In genomic region chr17:6691958-6692357, GRCh38 we compare ENCODE assay signal across 10 cellular contexts. TPM values are rescaled to one million over a fixed set of nuclear protein-coding genes. Genes with fewer than 3 reads are reported as not detected.
"Had no signal": no experiment of that assay in that cellular context is flagged by ENCODE, and none has a peak within 500 bp of the region (broad histone marks: within the 10 kb centered on the region; RNA-seq: fewer than 3 reads in every experiment).

No MANE protein-coding gene starts in this region.

RNA-seq across cellular contexts. Expression of gene SLC13A5, which starts 21.2 kb away (rescaled TPM):
- total RNA-seq: activated naive CD4-positive, alpha-beta T cell treated with anti-CD3 and anti-CD28 coated beads for 36 hours; activated naive CD4-positive, alpha-beta T cell treated with anti-CD3 and anti-CD28 coated beads, Interleukin-2, amount 50 U/mL, for 72 hours; activated naive CD8-positive, alpha-beta T cell treated with anti-CD3 and anti-CD28 coated beads for 36 hours; activated naive CD8-positive, alpha-beta T cell treated with anti-CD3 and anti-CD28 coated beads, Interleukin-2, amount 10 ng/mL, durations not matched to agents 7 days and 5 days; activated T-helper 1 cell treated with anti-CD3 and anti-CD28 coated beads, Interleukin-12 subunit alpha, Interleukin-12 subunit beta, Interleukin-2, Interleukin-4 antibody, amounts not matched to agents 30 ng/mL and 10 ng/mL and 1 ng/mL, durations not matched to agents 14 hours and 24 hours and 36 hours; activated T-helper 17 cell treated with anti-CD3 and anti-CD28 coated beads, Interleukin-2, amount 50 U/mL, for 72 hours; activated T-helper 2 cell treated with anti-CD3 and anti-CD28 coated beads, Interferon-gamma antibody, Interleukin-2, Interleukin-4, amounts not matched to agents 10 μg/mL and 5 μg/mL and 100 μg/mL, durations not matched to agents 14 hours and 24 hours and 36 hours; body of pancreas had no signal
- polyA plus RNA-seq: aorta had no signal

RNA-seq across cellular contexts. Expression of gene MED31, which starts 40.6 kb away (rescaled TPM):
- total RNA-seq: ascending aorta had no signal
